ENCODE assay signal across 10 cellular contexts in the genomic region with DNA sequence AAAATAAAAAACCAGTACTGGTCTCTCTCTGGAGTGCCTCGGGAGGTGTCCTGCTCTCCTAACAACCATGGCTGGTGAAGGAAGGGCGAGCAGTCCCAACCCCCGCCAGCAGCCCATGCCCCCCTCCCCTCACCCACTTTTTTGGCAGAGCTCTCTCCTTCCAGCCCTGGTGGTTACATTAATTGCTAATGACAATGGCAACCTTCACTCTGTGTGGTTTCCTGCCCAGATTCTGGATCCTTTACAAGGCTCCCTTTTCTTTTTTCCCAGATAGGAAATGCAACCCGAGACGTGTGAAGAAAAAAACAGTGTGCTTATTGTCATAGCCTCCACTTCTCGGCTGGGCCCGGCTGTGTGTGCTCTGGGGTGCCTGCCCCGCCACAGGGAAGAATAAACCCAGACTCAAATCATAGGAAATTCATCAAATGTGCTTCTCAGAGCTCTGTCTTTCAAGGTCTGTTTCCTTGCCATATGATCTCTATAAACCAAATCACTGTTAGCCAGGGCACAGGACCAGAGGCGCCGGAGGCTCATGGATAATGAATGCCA.
DNase-seq lines count a peak whose midpoint lies in the region; ATAC-seq and TF ChIP-seq lines count a peak whose summit lies in the region.
"Had no signal": no experiment of that assay in that cellular context is flagged by ENCODE, and none has a peak within 500 bp of the region (broad histone marks: within the 10 kb centered on the region; RNA-seq: fewer than 3 reads in every experiment).

No MANE protein-coding gene starts in this region.

- no peaks in the 10 kb centered on the region for H3K36me3 ChIP-seq in iPS-20b (ENCODE audit: insufficient read depth, low read depth, low read length)
- H3K36me3 ChIP-seq in tibial artery, result no peaks in the 10 kb centered on the region
- H3K36me3 ChIP-seq: adrenal gland had no signal

- DNase-seq in NCI-H1436 (lab: John Stamatoyannopoulos, UW) (peak; percentile 19), NCI-H1436 treated with DMSO at 0.1 percent for 48 hours (lab: John Stamatoyannopoulos, UW) (no peak), amygdala (lab: John Stamatoyannopoulos, UW) (peak in 47 of 56 donors; percentile 16 to 81 (median 49)), superior temporal gyrus (ENCODE audit: extremely low spot score) (peak; percentile 82), KG1 (lab: John Stamatoyannopoulos, UW) (no peak), tibial artery (no peak)
- DNase-seq: activated CD4-positive, alpha-beta T cell treated with anti-CD3 and anti-CD28 coated beads, Interleukin-2, amount 50 U/mL, for 48 hours; adrenal gland had no signal

- H3K27ac ChIP-seq in iPS-20b (ENCODE audit: low read length) (no peak overlapping the region), tibial artery (no peak overlapping the region)
- H3K27ac ChIP-seq: adrenal gland had no signal

- no peak for TF ChIP-seq CTCF in tibial artery (IDR thresholded peaks at IDR 0.05)

- H3K27me3 ChIP-seq in iPS-20b (ENCODE audit: insufficient read depth, low read length), result no peaks in the 10 kb centered on the region
- H3K27me3 ChIP-seq in tibial artery, result no peaks in the 10 kb centered on the region
- H3K27me3 ChIP-seq: adrenal gland had no signal

- no peak for ATAC-seq in GM19463 (IDR thresholded peaks at IDR 0.05; ENCODE audit: unreplicated experiment)

- H3K9ac ChIP-seq in iPS-20b (ENCODE audit: low read depth, low read length), result peak overlapping the region; percentile 18; the same call in 1 of the 2 replicates

- H3K9me3 ChIP-seq in iPS-20b (ENCODE audit: insufficient read depth, low read depth, low read length) (no peaks in the 10 kb centered on the region), tibial artery (no peaks in the 10 kb centered on the region)
- H3K9me3 ChIP-seq: adrenal gland had no signal

- peaks cover 26% of the 10 kb centered on the region; the same call in 1 of the 2 replicates for H3K4me1 ChIP-seq in iPS-20b (ENCODE audit: insufficient read depth, low read length)
- peaks cover 0 to 3% (median 0%) of the 10 kb centered on the region in 4 donors for H3K4me1 ChIP-seq in tibial artery

- intact Hi-C loops in tibial artery (cut with DNase I; ENCODE audit: low total_unique reads), result no loop called here

- H3K4me3 ChIP-seq in iPS-20b (ENCODE audit: low read length) (peak overlapping the region; percentile 43; the same call in 1 of the 2 replicates), tibial artery (no peak overlapping the region)
- H3K4me3 ChIP-seq: adrenal gland had no signal

Comparison
In these comparisons a context has a peak if more than half of its experiments do, and no peak if none do; other contexts are left out.
1. DNase-seq: peak in NCI-H1436 (single experiment), amygdala (47 of 56) and superior temporal gyrus (single experiment); none in NCI-H1436 treated with DMSO at 0.1 percent for 48 hours (single experiment), KG1 (single experiment) and tibial artery (0 of 2).